Comparison of ENCODE assay signal across 19 cellular contexts in the genomic region with DNA sequence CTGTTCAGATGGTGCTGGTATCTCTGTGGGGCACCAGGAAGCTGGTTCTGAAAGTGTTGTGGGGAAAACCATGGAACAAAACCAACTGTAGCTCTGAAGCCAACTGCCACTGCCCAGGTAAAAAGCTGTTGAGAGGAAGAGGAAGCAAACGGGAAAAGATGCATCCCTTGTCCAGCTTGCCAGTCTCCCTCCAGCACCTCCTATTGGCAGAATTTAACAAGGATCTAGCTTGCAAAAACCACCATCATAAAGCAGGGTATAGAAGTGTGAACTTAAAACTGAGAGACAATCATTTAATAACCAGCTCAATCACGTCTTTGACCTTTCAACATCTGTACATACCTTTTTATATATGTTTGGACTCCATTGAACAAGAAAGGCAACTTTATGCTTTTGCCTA. TPM values are rescaled to one million over a fixed set of nuclear protein-coding genes. Genes with fewer than 3 reads are reported as not detected.
DNase-seq lines count a peak whose midpoint lies in the region; ATAC-seq and TF ChIP-seq lines count a peak whose summit lies in the region.
"Had no signal": no experiment of that assay in that cellular context is flagged by ENCODE, and none has a peak within 500 bp of the region (broad histone marks: within the 10 kb centered on the region; RNA-seq: fewer than 3 reads in every experiment).

No MANE protein-coding gene starts in this region.

- no peaks in the 10 kb centered on the region for H3K79me2 ChIP-seq in DND-41 (ENCODE audit: insufficient read depth, low read length)
- no peaks in the 10 kb centered on the region for H3K79me2 ChIP-seq in PC-3 (ENCODE audit: low read length)
- no peaks in the 10 kb centered on the region for H3K79me2 ChIP-seq in osteoblast (ENCODE audit: insufficient read depth, low read length)

- H3K4me3 ChIP-seq in DND-41 (ENCODE audit: low read depth in 1 of 2, low read length in 2 of 2): no peak overlapping the region
- H3K4me3 ChIP-seq in PC-3 (ENCODE audit: low read length): no peak overlapping the region
- H3K4me3 ChIP-seq in osteoblast (ENCODE audit: insufficient read depth, low read length): no peak overlapping the region
- H3K4me3 ChIP-seq: BLaER1, MG63, SK-N-MC had no signal

- H3K9me3 ChIP-seq in DND-41 (ENCODE audit: insufficient read depth, low read length, severe bottlenecking) (no peaks in the 10 kb centered on the region), PC-3 (ENCODE audit: low read length) (no peaks in the 10 kb centered on the region), osteoblast (ENCODE audit: low read depth, low read length) (no peaks in the 10 kb centered on the region), T-helper 17 cell (ENCODE audit: control insufficient read depth, low read length, poor library complexity, severe bottlenecking) (no peaks in the 10 kb centered on the region)
- H3K9me3 ChIP-seq: BLaER1 had no signal

- H3K9me3 Mint-ChIP-seq in activated T-cell treated with anti-CD3 and anti-CD28 coated beads, Interleukin-2, amount 50 U/mL, for 24 hours: no peaks in the 10 kb centered on the region
- H3K9me3 Mint-ChIP-seq: CD8-positive, alpha-beta T cell; IgD-negative memory B cell had no signal

- H3F3A ChIP-seq in PC-3 (ENCODE audit: low read length, unreplicated experiment): no peaks in the 10 kb centered on the region

- H3K4me3 Mint-ChIP-seq in T-helper 17 cell: no peak overlapping the region
- no peak overlapping the region for H3K4me3 Mint-ChIP-seq in activated T-cell treated with anti-CD3 and anti-CD28 coated beads, Interleukin-2, amount 50 U/mL, for 24 hours
- H3K4me3 Mint-ChIP-seq: CD8-positive, alpha-beta T cell; IgD-negative memory B cell had no signal

- H3K27me3 ChIP-seq in DND-41 (ENCODE audit: insufficient read depth, low read length, poor library complexity) (peaks cover 40% of the 10 kb centered on the region), PC-3 (ENCODE audit: low read length) (peaks cover 64% of the 10 kb centered on the region), foreskin keratinocyte (peaks cover 4% of the 10 kb centered on the region), osteoblast (ENCODE audit: insufficient read depth, low read length) (no peaks in the 10 kb centered on the region)
- H3K27me3 ChIP-seq: BLaER1 had no signal

- CTCF ChIA-PET in PC-3 (lab: Charles Lee): no interaction called here

- H3K4me2 ChIP-seq in DND-41 (ENCODE audit: insufficient read depth, low read length) (no peak overlapping the region), PC-3 (ENCODE audit: low read length) (no peak overlapping the region), osteoblast (ENCODE audit: insufficient read depth, low read length) (no peak overlapping the region)
- H3K4me2 ChIP-seq: BLaER1 had no signal

- no peak overlapping the region for H2AFZ ChIP-seq in DND-41 (ENCODE audit: low read depth, low read length)
- no peak overlapping the region for H2AFZ ChIP-seq in PC-3 (ENCODE audit: low read length)
- no peak overlapping the region for H2AFZ ChIP-seq in osteoblast (ENCODE audit: low read length)

- intact Hi-C loops in PC-3 (cut with micrococcal nuclease): no loop called here

- H3K9me2 ChIP-seq in PC-3 (replicated peaks; ENCODE audit: low read length): no peaks in the 10 kb centered on the region

- no TSS peak for BruUV-seq in PC-3 (replicated peaks; lab: Mats Ljungman, UMichigan)

- POLR2A ChIA-PET in PC-3 (lab: Charles Lee; ENCODE audit: unreplicated experiment): no interaction called here

- H4K20me1 ChIP-seq in DND-41 (ENCODE audit: insufficient read depth, low read length) (no peaks in the 10 kb centered on the region), PC-3 (ENCODE audit: low read length) (no peaks in the 10 kb centered on the region), osteoblast (ENCODE audit: insufficient read depth, low read length) (no peaks in the 10 kb centered on the region)
- H4K20me1 ChIP-seq: BLaER1 had no signal

- peaks cover 6% of the 10 kb centered on the region for H3K27me3 Mint-ChIP-seq in T-helper 17 cell
- peaks cover 30% of the 10 kb centered on the region for H3K27me3 Mint-ChIP-seq in activated T-cell treated with anti-CD3 and anti-CD28 coated beads, Interleukin-2, amount 50 U/mL, for 24 hours

- H3K9ac ChIP-seq in DND-41 (ENCODE audit: low read depth, low read length): no peak overlapping the region
- H3K9ac ChIP-seq in PC-3 (ENCODE audit: low read length): no peak overlapping the region
- H3K9ac ChIP-seq: BLaER1 had no signal

- no peak overlapping the region for H3K27ac Mint-ChIP-seq in T-helper 17 cell
- H3K27ac Mint-ChIP-seq in activated T-cell treated with anti-CD3 and anti-CD28 coated beads, Interleukin-2, amount 50 U/mL, for 24 hours: no peak overlapping the region
- H3K27ac Mint-ChIP-seq: CD8-positive, alpha-beta T cell; IgD-negative memory B cell had no signal

- DNase-seq in DND-41 (no peak), PC-3 (no peak), foreskin keratinocyte (no peak), osteoblast (ENCODE audit: insufficient read length, low spot score, missing footprints) (no peak), AML-193 (lab: John Stamatoyannopoulos, UW) (no peak), T-helper 17 cell (no peak)
- DNase-seq in activated T-cell treated with anti-CD3 and anti-CD28 coated beads, Interleukin-2, amount 50 U/mL, for 24 hours: no peak
- DNase-seq: CD8-positive, alpha-beta T cell; DMS79; Kasumi-1; MG63; NCI-H1048; NCI-H1436 treated with DMSO at 0.1 percent for 48 hours; NCI-H2171; NCI-H446; Right ventricle myocardium superior had no signal

- H3K4me1 Mint-ChIP-seq in T-helper 17 cell: no peaks in the 10 kb centered on the region
- no peaks in the 10 kb centered on the region for H3K4me1 Mint-ChIP-seq in activated T-cell treated with anti-CD3 and anti-CD28 coated beads, Interleukin-2, amount 50 U/mL, for 24 hours (ENCODE audit: low read depth)
- H3K4me1 Mint-ChIP-seq: IgD-negative memory B cell had no signal

- TF ChIP-seq CTCF in DND-41 (IDR thresholded peaks at IDR 0.05; ENCODE audit: borderline replicate concordance, extremely low read depth, low read length, poor library complexity, severe bottlenecking) (peak; percentile 20), PC-3 (conservative IDR thresholded peaks at IDR 0.05; ENCODE audit: low read depth, low read length) (peak; percentile 24; the same call in 1 of the 2 replicates), foreskin keratinocyte (conservative IDR thresholded peaks at IDR 0.05) (peak; percentile 13), osteoblast (IDR thresholded peaks at IDR 0.05; ENCODE audit: extremely low read depth, low read depth, low read length) (peak; percentile 4)

- ATAC-seq in DND-41 (ENCODE audit: insufficient read depth, low read depth) (no peak), PC-3 (no peak), foreskin keratinocyte (no peak), T-helper 17 cell (no peak)
- ATAC-seq: CD8-positive, alpha-beta T cell had no signal

- no peaks in the 10 kb centered on the region for H3K36me3 Mint-ChIP-seq in T-helper 17 cell (ENCODE audit: low read depth)
- no peaks in the 10 kb centered on the region for H3K36me3 Mint-ChIP-seq in activated T-cell treated with anti-CD3 and anti-CD28 coated beads, Interleukin-2, amount 50 U/mL, for 24 hours (ENCODE audit: low read depth)
- H3K36me3 Mint-ChIP-seq: CD8-positive, alpha-beta T cell; IgD-negative memory B cell had no signal

- H3K36me3 ChIP-seq in DND-41 (ENCODE audit: insufficient read depth, low read length) (no peaks in the 10 kb centered on the region), PC-3 (ENCODE audit: low read depth, low read length) (no peaks in the 10 kb centered on the region), osteoblast (ENCODE audit: insufficient read depth, low read length) (no peaks in the 10 kb centered on the region)
- H3K36me3 ChIP-seq: BLaER1, MG63 had no signal

- H3K4me1 ChIP-seq in DND-41 (ENCODE audit: insufficient read depth, low read length) (no peaks in the 10 kb centered on the region), PC-3 (ENCODE audit: insufficient read depth, low read length) (no peaks in the 10 kb centered on the region), foreskin keratinocyte (no peaks in the 10 kb centered on the region), osteoblast (ENCODE audit: insufficient read depth, low read length) (no peaks in the 10 kb centered on the region)
- H3K4me1 ChIP-seq: BLaER1 had no signal

- H3K27ac ChIP-seq in DND-41 (ENCODE audit: low read length) (no peak overlapping the region), PC-3 (ENCODE audit: low read length) (no peak overlapping the region), foreskin keratinocyte (no peak overlapping the region), osteoblast (ENCODE audit: low read depth, low read length) (no peak overlapping the region)
- H3K27ac ChIP-seq: BLaER1, SK-N-MC had no signal

RNA-seq across cellular contexts. Expression of gene PATE1, which starts 4.5 kb away (rescaled TPM):
- not detected in 2 replicates for total RNA-seq in PC-3 (2014; rRNA removed)
- total RNA-seq in foreskin keratinocyte: not detected in 2 replicates
- not detected in 2 replicates for polyA plus RNA-seq in foreskin keratinocyte
- not detected in 2 replicates for total RNA-seq in osteoblast
- total RNA-seq in T-helper 17 cell: not detected
- total RNA-seq: CD8-positive, alpha-beta T cell; Right ventricle myocardium superior had no signal
- polyA plus RNA-seq: IgD-negative memory B cell had no signal

RNA-seq across cellular contexts. Expression of gene PATE2, which starts 28.0 kb away (rescaled TPM):
- total RNA-seq in PC-3 (2014; rRNA removed) (not detected in 2 replicates), foreskin keratinocyte (not detected in 2 replicates), osteoblast (0.29 and 0.36 TPM in 2 replicates), T-helper 17 cell (not detected)
- not detected in 2 replicates for polyA plus RNA-seq in foreskin keratinocyte
- total RNA-seq: CD8-positive, alpha-beta T cell; Right ventricle myocardium superior had no signal
- polyA plus RNA-seq: IgD-negative memory B cell had no signal

RNA-seq across cellular contexts. Expression of gene PATE3, which starts 37.3 kb away (rescaled TPM):
- total RNA-seq in PC-3 (2014; rRNA removed): not detected in 2 replicates
- total RNA-seq in foreskin keratinocyte: not detected in 2 replicates
- polyA plus RNA-seq in foreskin keratinocyte: not detected in 2 replicates
- not detected in 2 replicates for total RNA-seq in osteoblast
- total RNA-seq in T-helper 17 cell: not detected
- total RNA-seq: CD8-positive, alpha-beta T cell; Right ventricle myocardium superior had no signal
- polyA plus RNA-seq: IgD-negative memory B cell had no signal
